In genomic region chr5:80905405-80905804, GRCh38 we compare ENCODE assay signal across 19 cellular contexts.
"Had no signal": no experiment of that assay in that cellular context is flagged by ENCODE, and none has a peak within 500 bp of the region (broad histone marks: within the 10 kb centered on the region; RNA-seq: fewer than 3 reads in every experiment).

No MANE protein-coding gene starts in this region.

- DNase-seq: activated CD4-positive, alpha-beta T cell treated with anti-CD3 and anti-CD28 coated beads, Interleukin-2, amount 10 ng/mL, durations not matched to agents 7 days and 5 days; activated CD8-positive, alpha-beta memory T cell treated with anti-CD3 and anti-CD28 coated beads, Interleukin-2, amount 10 ng/mL, durations not matched to agents 7 days and 5 days; activated CD8-positive, alpha-beta T cell treated with anti-CD3 and anti-CD28 coated beads for 36 hours; activated T-cell treated with anti-CD3 and anti-CD28 coated beads for 4 hours; brain microvascular endothelial cell; caudate nucleus; dermis blood vessel endothelial cell; effector CD8-positive, alpha-beta T cell; glutamatergic neuron; pancreas; right cardiac atrium; stimulated activated CD4-positive, alpha-beta T cell treated with anti-CD3 and anti-CD28 coated beads, Interleukin-12 subunit alpha, Interleukin-12 subunit beta, amount 100 ng/mL, for 4 hours; stimulated activated CD4-positive, alpha-beta T cell treated with anti-CD3 and anti-CD28 coated beads, Interleukin-4, amount 100 ng/mL, for 4 hours; stimulated activated naive CD8-positive, alpha-beta T cell treated with anti-CD3 and anti-CD28 coated beads, Interleukin-15, Interleukin-2, amounts not matched to agents 100 U/mL and 50 U/mL, for 24 hours; upper lobe of left lung had no signal

- H3K4me3 Mint-ChIP-seq: activated CD4-positive, alpha-beta T cell treated with anti-CD3 and anti-CD28 coated beads, Interleukin-2, amount 10 ng/mL, durations not matched to agents 7 days and 5 days; activated CD8-positive, alpha-beta memory T cell treated with anti-CD3 and anti-CD28 coated beads, Interleukin-2, amount 10 ng/mL, durations not matched to agents 7 days and 5 days; activated CD8-positive, alpha-beta T cell treated with anti-CD3 and anti-CD28 coated beads for 36 hours; memory B cell; natural killer cell treated with Interleukin-12 subunit alpha and Interleukin-12 subunit beta and Interleukin-15 and Interleukin-18, amount 100 ng/mL, for 72 hours had no signal

- H3K27ac Mint-ChIP-seq: activated CD4-positive, alpha-beta T cell treated with anti-CD3 and anti-CD28 coated beads, Interleukin-2, amount 10 ng/mL, durations not matched to agents 7 days and 5 days; activated CD8-positive, alpha-beta memory T cell treated with anti-CD3 and anti-CD28 coated beads, Interleukin-2, amount 10 ng/mL, durations not matched to agents 7 days and 5 days; activated CD8-positive, alpha-beta T cell treated with anti-CD3 and anti-CD28 coated beads for 36 hours; activated naive CD4-positive, alpha-beta T cell treated with anti-CD3 and anti-CD28 coated beads, Interleukin-2, amount 50 U/mL, for 72 hours; memory B cell; natural killer cell treated with Interleukin-12 subunit alpha and Interleukin-12 subunit beta and Interleukin-15 and Interleukin-18, amount 100 ng/mL, for 72 hours had no signal

- H3K4me1 Mint-ChIP-seq: activated CD4-positive, alpha-beta T cell treated with anti-CD3 and anti-CD28 coated beads, Interleukin-2, amount 10 ng/mL, durations not matched to agents 7 days and 5 days; activated CD8-positive, alpha-beta memory T cell treated with anti-CD3 and anti-CD28 coated beads, Interleukin-2, amount 10 ng/mL, durations not matched to agents 7 days and 5 days had no signal

- H3K27me3 Mint-ChIP-seq: activated CD4-positive, alpha-beta T cell treated with anti-CD3 and anti-CD28 coated beads, Interleukin-2, amount 10 ng/mL, durations not matched to agents 7 days and 5 days; activated CD8-positive, alpha-beta memory T cell treated with anti-CD3 and anti-CD28 coated beads, Interleukin-2, amount 10 ng/mL, durations not matched to agents 7 days and 5 days; activated CD8-positive, alpha-beta T cell treated with anti-CD3 and anti-CD28 coated beads for 36 hours; memory B cell; natural killer cell treated with Interleukin-12 subunit alpha and Interleukin-12 subunit beta and Interleukin-15 and Interleukin-18, amount 100 ng/mL, for 72 hours had no signal

- ATAC-seq: activated CD4-positive, CD25-positive, alpha-beta regulatory T cell treated with anti-CD3 and anti-CD28 coated beads, Interleukin-2, amount 50 U/mL, for 24 hours; activated CD8-positive, alpha-beta memory T cell treated with anti-CD3 and anti-CD28 coated beads, Interleukin-2, amount 10 ng/mL, durations not matched to agents 7 days and 5 days; activated CD8-positive, alpha-beta T cell treated with anti-CD3 and anti-CD28 coated beads for 36 hours; activated naive CD4-positive, alpha-beta T cell treated with anti-CD3 and anti-CD28 coated beads, Interleukin-2, amount 50 U/mL, for 72 hours; natural killer cell treated with Interleukin-12 subunit alpha and Interleukin-12 subunit beta and Interleukin-15 and Interleukin-18, amount 100 ng/mL, for 72 hours; pancreas; right cardiac atrium; stimulated activated naive CD8-positive, alpha-beta T cell treated with anti-CD3 and anti-CD28 coated beads, Interleukin-15, Interleukin-2, amounts not matched to agents 100 U/mL and 50 U/mL, for 24 hours had no signal
